14 cellular contexts compared by ENCODE assay signal in genomic region chr3:29313981-29314726, GRCh38. TPM values are rescaled to one million over a fixed set of nuclear protein-coding genes. Genes with fewer than 3 reads are reported as not detected.
DNase-seq lines count a peak whose midpoint lies in the region; ATAC-seq and TF ChIP-seq lines count a peak whose summit lies in the region.
"Had no signal": no experiment of that assay in that cellular context is flagged by ENCODE, and none has a peak within 500 bp of the region (broad histone marks: within the 10 kb centered on the region; RNA-seq: fewer than 3 reads in every experiment).

No MANE protein-coding gene starts in this region.

- H3F3A ChIP-seq in OCI-LY1 (ENCODE audit: insufficient read depth, low read length) = 0 out of 2 replicates have a peak, but pooled peaks cover 6% of the 10 kb centered on the region
- no peaks in the 10 kb centered on the region for H3F3A ChIP-seq in smooth muscle cell (ENCODE audit: low read depth)

- H3K9ac ChIP-seq in OCI-LY1 (ENCODE audit: low read length) (peak overlapping the region; percentile 14; the same call in 1 of the 2 replicates), smooth muscle cell (ENCODE audit: low read depth) (no peak overlapping the region)

- H3K9me3 ChIP-seq in CD4-positive, CD25-positive, alpha-beta regulatory T cell (ENCODE audit: control insufficient read depth in 2 of 2, low read length in 2 of 2) = no peaks in the 10 kb centered on the region
- H3K9me3 ChIP-seq in OCI-LY1 (ENCODE audit: low read length) = no peaks in the 10 kb centered on the region
- no peaks in the 10 kb centered on the region for H3K9me3 ChIP-seq in left lung
- no peaks in the 10 kb centered on the region for H3K9me3 ChIP-seq in smooth muscle cell (replicated peaks; ENCODE audit: low read depth)
- H3K9me3 ChIP-seq in stomach = no peaks in the 10 kb centered on the region

- no peaks in the 10 kb centered on the region for H3K4me1 ChIP-seq in CD4-positive, CD25-positive, alpha-beta regulatory T cell (ENCODE audit: control insufficient read depth, insufficient read depth, low read length, poor library complexity, severe bottlenecking)
- H3K4me1 ChIP-seq in OCI-LY1 (ENCODE audit: insufficient read depth, low read length, severe bottlenecking) = peaks cover 100% of the 10 kb centered on the region
- peaks cover 13% of the 10 kb centered on the region in 2 donors for H3K4me1 ChIP-seq in left lung
- H3K4me1 ChIP-seq in smooth muscle cell (ENCODE audit: low read depth) = peaks cover 10% of the 10 kb centered on the region
- H3K4me1 ChIP-seq in stomach = peaks cover 0 to 76% (median 21%) of the 10 kb centered on the region in 4 donors

- H3K27ac Mint-ChIP-seq in CD4-positive, CD25-positive, alpha-beta regulatory T cell = peak overlapping the region in 2 of 3 donors; percentile 60 to 72
- H3K27ac Mint-ChIP-seq: CD4-positive, alpha-beta T cell had no signal

- H3K27ac ChIP-seq in CD4-positive, CD25-positive, alpha-beta regulatory T cell (ENCODE audit: insufficient read depth, low read length, poor library complexity, severe bottlenecking) = no peak overlapping the region
- H3K27ac ChIP-seq in OCI-LY1 (ENCODE audit: low read depth, low read length, poor library complexity, severe bottlenecking) (peak overlapping the region; percentile 55), left lung (no peak overlapping the region), smooth muscle cell (ENCODE audit: low read depth) (peak overlapping the region; percentile 17), stomach (no peak overlapping the region)

- H3K36me3 ChIP-seq in CD4-positive, CD25-positive, alpha-beta regulatory T cell (ENCODE audit: control insufficient read depth, insufficient read depth, low read length) = no peaks in the 10 kb centered on the region
- H3K36me3 ChIP-seq in OCI-LY1 (ENCODE audit: insufficient read depth, low read length) (no peaks in the 10 kb centered on the region), left lung (no peaks in the 10 kb centered on the region), smooth muscle cell (ENCODE audit: low read depth) (no peaks in the 10 kb centered on the region), stomach (no peaks in the 10 kb centered on the region)

- H3K4me3 Mint-ChIP-seq in CD4-positive, CD25-positive, alpha-beta regulatory T cell = peak overlapping the region in 2 of 4 donors; percentile 13 to 18
- H3K4me3 Mint-ChIP-seq: CD4-positive, alpha-beta T cell had no signal

- H3K4me1 Mint-ChIP-seq in CD4-positive, CD25-positive, alpha-beta regulatory T cell = peaks cover 5 to 47% (median 19%) of the 10 kb centered on the region in 4 donors

- H3K79me2 ChIP-seq in OCI-LY1 (ENCODE audit: insufficient read depth, low read length) (peaks cover 83% of the 10 kb centered on the region), smooth muscle cell (ENCODE audit: low read depth) (peaks cover 100% of the 10 kb centered on the region)

- TF ChIP-seq POLR2A in stomach (IDR thresholded peaks at IDR 0.05) = no peak

- no peaks in the 10 kb centered on the region for H3K27me3 Mint-ChIP-seq in CD4-positive, CD25-positive, alpha-beta regulatory T cell
- H3K27me3 Mint-ChIP-seq: CD4-positive, alpha-beta T cell had no signal

- H3K9me3 Mint-ChIP-seq in CD4-positive, CD25-positive, alpha-beta regulatory T cell = peaks cover 0 to 3% (median 0%) of the 10 kb centered on the region in 7 donors
- H3K9me3 Mint-ChIP-seq: CD4-positive, alpha-beta T cell had no signal

- peak overlapping the region; percentile 56 for H3K4me2 ChIP-seq in OCI-LY1 (ENCODE audit: low read length)
- H3K4me2 ChIP-seq in smooth muscle cell = no peak overlapping the region

- no peak overlapping the region for H2AFZ ChIP-seq in OCI-LY1 (ENCODE audit: low read length)
- no peak overlapping the region for H2AFZ ChIP-seq in smooth muscle cell (ENCODE audit: low read depth)

- 63% methylated on average over 1 of the region's 1 CpG for WGBS in smooth muscle cell (ENCODE audit: low lambda C conversion rate)
- WGBS in stomach, 5 donors = 17 to 52% (median 43%) methylated on average over 1 of the region's 1 CpG

- no peak for TF ChIP-seq EP300 in stomach (IDR thresholded peaks at IDR 0.05)

- H4K20me1 ChIP-seq in OCI-LY1 (ENCODE audit: insufficient read depth, low read length) = no peaks in the 10 kb centered on the region
- H4K20me1 ChIP-seq in smooth muscle cell (ENCODE audit: low read depth) = peaks cover 57% of the 10 kb centered on the region

- no peak for TF ChIP-seq CTCF in OCI-LY1 (IDR thresholded peaks at IDR 0.05; ENCODE audit: low read length)
- TF ChIP-seq CTCF in left lung (IDR thresholded peaks at IDR 0.05) = no peak
- TF ChIP-seq CTCF in smooth muscle cell (IDR thresholded peaks at IDR 0.05; ENCODE audit: borderline replicate concordance, insufficient read depth, poor library complexity, severe bottlenecking) = no peak
- TF ChIP-seq CTCF in stomach (IDR thresholded peaks at IDR 0.05) = no peak

- H3K27me3 ChIP-seq in CD4-positive, CD25-positive, alpha-beta regulatory T cell (ENCODE audit: control insufficient read depth, insufficient read depth, low read length) = no peaks in the 10 kb centered on the region
- no peaks in the 10 kb centered on the region for H3K27me3 ChIP-seq in OCI-LY1 (ENCODE audit: insufficient read depth, low read length)
- no peaks in the 10 kb centered on the region for H3K27me3 ChIP-seq in left lung
- no peaks in the 10 kb centered on the region for H3K27me3 ChIP-seq in smooth muscle cell (ENCODE audit: low read depth)
- no peaks in the 10 kb centered on the region for H3K27me3 ChIP-seq in stomach

- peak; percentile 52 to 68 for ATAC-seq in CD4-positive, CD25-positive, alpha-beta regulatory T cell (ENCODE audit: low read depth in 2 of 2)
- peak; percentile 14 for ATAC-seq in left lung
- ATAC-seq: K562 had no signal

- no peak overlapping the region for H3K4me3 ChIP-seq in CD4-positive, CD25-positive, alpha-beta regulatory T cell (ENCODE audit: low read depth, low read length)
- H3K4me3 ChIP-seq in OCI-LY1 (ENCODE audit: low read depth, low read length, poor library complexity, severe bottlenecking) = no peak overlapping the region
- H3K4me3 ChIP-seq in left lung = no peak overlapping the region
- H3K4me3 ChIP-seq in smooth muscle cell = no peak overlapping the region
- H3K4me3 ChIP-seq in stomach = no peak overlapping the region
- H3K4me3 ChIP-seq: K562 had no signal

- DNase-seq in CD4-positive, CD25-positive, alpha-beta regulatory T cell = peak in 1 of 3 donors; percentile 25
- no peak for DNase-seq in left lung
- no peak for DNase-seq in smooth muscle cell (lab: John Stamatoyannopoulos, UW; ENCODE audit: unreplicated experiment)
- no peak for DNase-seq in stomach
- no peak for DNase-seq in SIG-M5 treated with dmso at 0.1 percent for 504 hours (lab: John Stamatoyannopoulos, UW; ENCODE audit: unreplicated experiment)
- no peak for DNase-seq in head of caudate nucleus
- DNase-seq: Calu3; CD4-positive, alpha-beta T cell; DMS79 treated with DMSO at 0.1 percent for 48 hours; NCI-H1436; NCI-H2029 treated with DMSO at 0.1 percent for 48 hours; NCI-H524 had no signal

- no peaks in the 10 kb centered on the region for H3K36me3 Mint-ChIP-seq in CD4-positive, CD25-positive, alpha-beta regulatory T cell

- intact Hi-C loops in left lung (cut with DNase I) (no loop called here), stomach (cut with DNase I; ENCODE audit: low total_unique reads) (no loop called here), head of caudate nucleus (cut with DNase I) (no loop called here)

- H3K9me2 ChIP-seq in OCI-LY1 (ENCODE audit: low read depth, low read length) = no peaks in the 10 kb centered on the region

RNA-seq across cellular contexts. Expression of gene RBMS3, which starts 33.3 kb away (rescaled TPM):
- total RNA-seq in CD4-positive, CD25-positive, alpha-beta regulatory T cell = 5.9 TPM
- polyA plus RNA-seq in CD4-positive, CD25-positive, alpha-beta regulatory T cell = 10 to 100 TPM in 1 of 4 donors, 1 to 10 TPM in 3; 5.2 to 18.8 (median 9.0) TPM
- total RNA-seq in left lung (10 to 100 TPM; 45.1 to 51.6 TPM), smooth muscle cell (50.6 and 53.8 TPM in 2 replicates), stomach (100 to 1,000 TPM in 1 of 5 donors, 10 to 100 TPM in 3, 1 to 10 TPM in 1; 8.4 to 103 (median 32.1) TPM)
- polyA plus RNA-seq in smooth muscle cell (40.9 and 42.9 TPM in 2 replicates), stomach (1 to 10 TPM; 2.0 to 3.8 (median 3.7) TPM)
- polyA plus RNA-seq: K562 had no signal

Comparison
In these comparisons a context has a peak if more than half of its experiments do, and no peak if none do; other contexts are left out.
1. H3K27ac ChIP-seq: peak in OCI-LY1 (single experiment) and smooth muscle cell (single experiment); none in CD4-positive, CD25-positive, alpha-beta regulatory T cell (single experiment), left lung (0 of 2) and stomach (0 of 5).